9 cellular contexts compared by ENCODE assay signal in genomic region chrX:103063191-103063845, GRCh38. TPM values are rescaled to one million over a fixed set of nuclear protein-coding genes. Genes with fewer than 3 reads are reported as not detected.
DNase-seq lines count a peak whose midpoint lies in the region; TF ChIP-seq lines count a peak whose summit lies in the region.
"Had no signal": no experiment of that assay in that cellular context is flagged by ENCODE, and none has a peak within 500 bp of the region (broad histone marks: within the 10 kb centered on the region; RNA-seq: fewer than 3 reads in every experiment).

No MANE protein-coding gene starts in this region.

- intact Hi-C loops in ascending aorta (cut with DNase I) (no loop called here), testis (cut with DNase I; ENCODE audit: low total_unique reads) (no loop called here)
- intact Hi-C loops in activated CD4-positive, alpha-beta T cell treated with anti-CD3 and anti-CD28 coated beads, Interleukin-2, amount 10 ng/mL, durations not matched to agents 24 days and 14 days (cut with micrococcal nuclease): no loop called here

- H3K36me3 ChIP-seq in ascending aorta (no peaks in the 10 kb centered on the region), testis (ENCODE audit: low read depth, missing control alignments) (no peaks in the 10 kb centered on the region)

- H3K27me3 ChIP-seq in ascending aorta (no peaks in the 10 kb centered on the region), testis (no peaks in the 10 kb centered on the region)

- no peak overlapping the region for H3K27ac ChIP-seq in ascending aorta
- H3K27ac ChIP-seq in testis: peak overlapping the region; percentile 75 to 82

- 0 to 2% methylated on average over 13 to 19 of the region's 34 CpGs for WGBS in testis, 2 donors

- no peak for TF ChIP-seq CTCF in ascending aorta (IDR thresholded peaks at IDR 0.05)
- no peak for TF ChIP-seq CTCF in testis (IDR thresholded peaks at IDR 0.05)

- peaks cover 11% of the 10 kb centered on the region for H3K27me3 Mint-ChIP-seq in activated CD4-positive, alpha-beta T cell treated with anti-CD3 and anti-CD28 coated beads, Interleukin-2, amount 10 ng/mL, durations not matched to agents 24 days and 14 days

- H3K4me1 Mint-ChIP-seq in activated CD4-positive, alpha-beta T cell treated with anti-CD3 and anti-CD28 coated beads, Interleukin-2, amount 10 ng/mL, durations not matched to agents 24 days and 14 days: no peaks in the 10 kb centered on the region

- DNase-seq in COR-L47 (lab: John Stamatoyannopoulos, UW) (peak; percentile 41), NCI-H1105 treated with DMSO at 0.1 percent for 48 hours (lab: John Stamatoyannopoulos, UW) (peak; percentile 54), ascending aorta (ENCODE audit: low spot score in 2 of 2) (no peak), iPS-NIHi7 (ENCODE audit: extremely low spot score) (peak; percentile 45), testis (peak; percentile 58), OCI-M2 (lab: John Stamatoyannopoulos, UW; ENCODE audit: unreplicated experiment) (no peak), HK-2 (ENCODE audit: unreplicated experiment) (no peak)
- DNase-seq in activated CD4-positive, alpha-beta T cell treated with anti-CD3 and anti-CD28 coated beads, Interleukin-2, amount 10 ng/mL, durations not matched to agents 24 days and 14 days: no peak

- H3K36me3 Mint-ChIP-seq in activated CD4-positive, alpha-beta T cell treated with anti-CD3 and anti-CD28 coated beads, Interleukin-2, amount 10 ng/mL, durations not matched to agents 24 days and 14 days (ENCODE audit: low read depth): no peaks in the 10 kb centered on the region

- TF ChIP-seq POLR2A in testis (IDR thresholded peaks at IDR 0.05): no peak

- H3K27ac Mint-ChIP-seq in activated CD4-positive, alpha-beta T cell treated with anti-CD3 and anti-CD28 coated beads, Interleukin-2, amount 10 ng/mL, durations not matched to agents 24 days and 14 days: no peak overlapping the region

- H3K9me3 Mint-ChIP-seq in activated CD4-positive, alpha-beta T cell treated with anti-CD3 and anti-CD28 coated beads, Interleukin-2, amount 10 ng/mL, durations not matched to agents 24 days and 14 days: no peaks in the 10 kb centered on the region

- H3K4me3 Mint-ChIP-seq in activated CD4-positive, alpha-beta T cell treated with anti-CD3 and anti-CD28 coated beads, Interleukin-2, amount 10 ng/mL, durations not matched to agents 24 days and 14 days: no peak overlapping the region

- H3K4me3 ChIP-seq in ascending aorta (peak overlapping the region; percentile 29 to 51), testis (peak overlapping the region; percentile 42 to 66)

- H3K4me1 ChIP-seq in ascending aorta: no peaks in the 10 kb centered on the region
- H3K4me1 ChIP-seq in testis: no peaks in the 10 kb centered on the region

- H3K9me3 ChIP-seq in ascending aorta (no peaks in the 10 kb centered on the region), testis (no peaks in the 10 kb centered on the region)

RNA-seq across cellular contexts. Expression of gene BEX1, which starts 0.7 kb away (rescaled TPM):
- total RNA-seq in ascending aorta: not detected
- total RNA-seq in testis: 100 to 1,000 TPM; 233 to 344 TPM
- 174 TPM for polyA plus RNA-seq in testis (ENCODE audit: insufficient read depth, low read depth, low replicate concordance)
- not detected in 2 replicates for total RNA-seq in activated CD4-positive, alpha-beta T cell treated with anti-CD3 and anti-CD28 coated beads, Interleukin-2, amount 10 ng/mL, durations not matched to agents 24 days and 14 days

RNA-seq across cellular contexts. Expression of gene NXF3, which starts 29.6 kb away (rescaled TPM):
- total RNA-seq in ascending aorta: not detected
- total RNA-seq in testis: 100 to 1,000 TPM; 656 to 668 TPM
- 119 TPM for polyA plus RNA-seq in testis (ENCODE audit: insufficient read depth, low read depth, low replicate concordance)
- total RNA-seq in activated CD4-positive, alpha-beta T cell treated with anti-CD3 and anti-CD28 coated beads, Interleukin-2, amount 10 ng/mL, durations not matched to agents 24 days and 14 days: not detected in 2 replicates
- total RNA-seq: glomerular endothelial cell had no signal

Comparison
In these comparisons a context has a peak if more than half of its experiments do, and no peak if none do; other contexts are left out.
1. DNase-seq: peak in COR-L47 (single experiment), NCI-H1105 treated with DMSO at 0.1 percent for 48 hours (single experiment), iPS-NIHi7 (single experiment) and testis (single experiment); none in ascending aorta (0 of 2), OCI-M2 (single experiment), HK-2 (single experiment) and activated CD4-positive, alpha-beta T cell treated with anti-CD3 and anti-CD28 coated beads, Interleukin-2, amount 10 ng/mL, durations not matched to agents 24 days and 14 days (single experiment).
2. H3K27ac ChIP-seq: peak in testis (2 of 2); none in ascending aorta (0 of 2).
3. RNA of gene BEX1, which starts 0.7 kb away (total RNA-seq): 233 to 344 TPM in testis; not detected in ascending aorta (single experiment) and not detected in activated CD4-positive, alpha-beta T cell treated with anti-CD3 and anti-CD28 coated beads, Interleukin-2, amount 10 ng/mL, durations not matched to agents 24 days and 14 days; every median in the first group is over 100 times any median in the second.
4. RNA of gene NXF3, which starts 29.6 kb away (total RNA-seq): 656 to 668 TPM in testis; not detected in ascending aorta (single experiment) and not detected in activated CD4-positive, alpha-beta T cell treated with anti-CD3 and anti-CD28 coated beads, Interleukin-2, amount 10 ng/mL, durations not matched to agents 24 days and 14 days; every median in the first group is over 100 times any median in the second.